ENCODE assay signal across 12 cellular contexts in the genomic region with DNA sequence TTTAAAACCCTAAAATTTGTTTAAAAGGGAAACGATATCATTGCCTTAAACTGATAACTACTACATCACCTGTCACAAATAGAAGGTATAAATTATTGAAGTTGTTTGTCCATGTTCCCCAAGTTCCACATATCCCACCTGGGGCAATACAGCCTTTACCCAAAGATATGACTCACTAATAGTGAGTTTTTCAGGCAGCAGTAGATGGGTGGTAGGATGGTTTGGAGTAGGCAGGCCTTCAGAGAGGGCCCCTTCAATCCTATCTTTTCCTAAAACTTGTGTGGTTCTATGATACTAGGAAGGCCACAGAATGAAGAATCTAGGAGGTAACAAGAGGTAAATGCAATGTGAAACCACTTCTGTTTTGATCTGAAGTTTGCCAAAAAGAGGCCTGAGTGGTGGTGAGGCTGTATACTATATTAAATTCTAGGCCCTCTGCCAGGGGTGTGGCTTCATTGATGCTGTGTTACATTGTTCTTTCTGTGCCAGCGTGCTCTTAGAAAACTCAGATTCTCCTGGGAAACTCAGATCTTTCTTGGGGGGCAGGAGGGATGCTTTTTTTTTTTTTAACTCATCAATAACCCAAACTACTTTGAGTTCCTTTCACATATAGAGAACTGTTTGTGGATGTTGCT. TPM values are rescaled to one million over a fixed set of nuclear protein-coding genes. Genes with fewer than 3 reads are reported as not detected.
DNase-seq lines count a peak whose midpoint lies in the region; TF ChIP-seq lines count a peak whose summit lies in the region.
"Had no signal": no experiment of that assay in that cellular context is flagged by ENCODE, and none has a peak within 500 bp of the region (broad histone marks: within the 10 kb centered on the region; RNA-seq: fewer than 3 reads in every experiment).

No MANE protein-coding gene starts in this region.

- TF ChIP-seq CTCF in breast epithelium (IDR thresholded peaks at IDR 0.05) (no peak), thyroid gland (IDR thresholded peaks at IDR 0.05) (no peak)

- H3K4me1 Mint-ChIP-seq in activated T-cell treated with anti-CD3 and anti-CD28 coated beads, Interleukin-2, amount 50 U/mL, for 24 hours (ENCODE audit: low read depth) = peaks cover 2% of the 10 kb centered on the region

- no peaks in the 10 kb centered on the region for H3K27me3 Mint-ChIP-seq in activated T-cell treated with anti-CD3 and anti-CD28 coated beads, Interleukin-2, amount 50 U/mL, for 24 hours

- H3K4me3 Mint-ChIP-seq in activated T-cell treated with anti-CD3 and anti-CD28 coated beads, Interleukin-2, amount 50 U/mL, for 24 hours = no peak overlapping the region

- TF ChIP-seq POLR2A in breast epithelium (IDR thresholded peaks at IDR 0.05) = no peak
- TF ChIP-seq POLR2A in thyroid gland (IDR thresholded peaks at IDR 0.05) = no peak

- H3K27ac Mint-ChIP-seq in activated T-cell treated with anti-CD3 and anti-CD28 coated beads, Interleukin-2, amount 50 U/mL, for 24 hours = no peak overlapping the region

- H3K4me3 ChIP-seq in breast epithelium (no peak overlapping the region), thyroid gland (replicated peaks in 1 of 3) (no peak overlapping the region)

- DNase-seq in M059J (ENCODE audit: low read depth) (peak; percentile 46), breast epithelium (ENCODE audit: low spot score in 2 of 2) (no peak), thyroid gland (peak; percentile 21 to 36), DMS153 (lab: John Stamatoyannopoulos, UW) (no peak), NCI-H1436 treated with DMSO at 0.1 percent for 48 hours (lab: John Stamatoyannopoulos, UW) (no peak)
- no peak for DNase-seq in activated T-cell treated with anti-CD3 and anti-CD28 coated beads, Interleukin-2, amount 50 U/mL, for 24 hours
- DNase-seq: activated T-cell treated with anti-CD3 and anti-CD28 coated beads, Interleukin-2, amount 50 U/mL, for 1 hour; GDM1; NCI-H1417 treated with DMSO at 0.1 percent for 48 hours; stimulated activated naive CD8-positive, alpha-beta T cell treated with anti-CD3 and anti-CD28 coated beads, Interleukin-15, Interleukin-2, amounts not matched to agents 100 U/mL and 50 U/mL, for 24 hours; T-helper 2 cell had no signal

- H3K9me3 ChIP-seq in breast epithelium = no peaks in the 10 kb centered on the region
- H3K9me3 ChIP-seq in thyroid gland = no peaks in the 10 kb centered on the region

- WGBS in thyroid gland, 2 donors = 59 to 76% methylated on average over 2 of the region's 2 CpGs

- H3K27me3 ChIP-seq in breast epithelium = no peaks in the 10 kb centered on the region
- no peaks in the 10 kb centered on the region for H3K27me3 ChIP-seq in layer of hippocampus (ENCODE audit: control insufficient read depth, insufficient read depth, low read length)
- no peaks in the 10 kb centered on the region for H3K27me3 ChIP-seq in thyroid gland

- H3K36me3 ChIP-seq in breast epithelium (no peaks in the 10 kb centered on the region), thyroid gland (no peaks in the 10 kb centered on the region)

- no peaks in the 10 kb centered on the region for H3K9me3 Mint-ChIP-seq in activated T-cell treated with anti-CD3 and anti-CD28 coated beads, Interleukin-2, amount 50 U/mL, for 24 hours

- intact Hi-C loops in breast epithelium (cut with DNase I; ENCODE audit: low total_unique reads) = no loop called here
- intact Hi-C loops in thyroid gland (cut with DNase I) = no loop called here

- H3K4me1 ChIP-seq in breast epithelium = no peaks in the 10 kb centered on the region
- H3K4me1 ChIP-seq in thyroid gland = peaks cover 31 to 48% of the 10 kb centered on the region in 2 donors

- H3K27ac ChIP-seq in breast epithelium (peak overlapping the region; percentile 15 to 41), layer of hippocampus (ENCODE audit: low read depth, low read length) (peak overlapping the region; percentile 13), thyroid gland (peak overlapping the region; percentile 25 to 61 (median 54))

- H3K36me3 Mint-ChIP-seq in activated T-cell treated with anti-CD3 and anti-CD28 coated beads, Interleukin-2, amount 50 U/mL, for 24 hours (ENCODE audit: low read depth) = no peaks in the 10 kb centered on the region

RNA-seq across cellular contexts. Expression of a gene that starts 7.2 kb away (rescaled TPM):
- 43.6 and 45.0 TPM in 2 replicates for total RNA-seq in M059J (2014; rRNA removed; shearing (Covaris generic))
- 100 to 1,000 TPM in 1 of 3 donors, 10 to 100 TPM in 2; 56.5 to 108 (median 76.0) TPM for total RNA-seq in breast epithelium
- total RNA-seq in thyroid gland = 100 to 1,000 TPM in 2 of 4 donors, 10 to 100 TPM in 2; 55.4 to 238 (median 112) TPM

RNA-seq across cellular contexts. Expression of a gene that starts 56.5 kb away (rescaled TPM):
- total RNA-seq in M059J (2014; rRNA removed; shearing (Covaris generic)) = 1.6 and 1.8 TPM in 2 replicates
- total RNA-seq in breast epithelium (10 to 100 TPM; 19.0 to 23.1 (median 21.8) TPM), thyroid gland (10 to 100 TPM; 25.1 to 41.3 (median 28.6) TPM)

Comparison
In these comparisons a context has a peak if more than half of its experiments do, and no peak if none do; other contexts are left out.
1. DNase-seq: peak in M059J (single experiment) and thyroid gland (2 of 2); none in breast epithelium (0 of 2), activated T-cell treated with anti-CD3 and anti-CD28 coated beads, Interleukin-2, amount 50 U/mL, for 24 hours (single experiment), DMS153 (single experiment) and NCI-H1436 treated with DMSO at 0.1 percent for 48 hours (single experiment).
2. Peak in every context shown above with its lines, with median percentiles within 50 percentile points of each other: H3K27ac ChIP-seq.